9 cellular contexts compared by ENCODE assay signal in the genomic region with DNA sequence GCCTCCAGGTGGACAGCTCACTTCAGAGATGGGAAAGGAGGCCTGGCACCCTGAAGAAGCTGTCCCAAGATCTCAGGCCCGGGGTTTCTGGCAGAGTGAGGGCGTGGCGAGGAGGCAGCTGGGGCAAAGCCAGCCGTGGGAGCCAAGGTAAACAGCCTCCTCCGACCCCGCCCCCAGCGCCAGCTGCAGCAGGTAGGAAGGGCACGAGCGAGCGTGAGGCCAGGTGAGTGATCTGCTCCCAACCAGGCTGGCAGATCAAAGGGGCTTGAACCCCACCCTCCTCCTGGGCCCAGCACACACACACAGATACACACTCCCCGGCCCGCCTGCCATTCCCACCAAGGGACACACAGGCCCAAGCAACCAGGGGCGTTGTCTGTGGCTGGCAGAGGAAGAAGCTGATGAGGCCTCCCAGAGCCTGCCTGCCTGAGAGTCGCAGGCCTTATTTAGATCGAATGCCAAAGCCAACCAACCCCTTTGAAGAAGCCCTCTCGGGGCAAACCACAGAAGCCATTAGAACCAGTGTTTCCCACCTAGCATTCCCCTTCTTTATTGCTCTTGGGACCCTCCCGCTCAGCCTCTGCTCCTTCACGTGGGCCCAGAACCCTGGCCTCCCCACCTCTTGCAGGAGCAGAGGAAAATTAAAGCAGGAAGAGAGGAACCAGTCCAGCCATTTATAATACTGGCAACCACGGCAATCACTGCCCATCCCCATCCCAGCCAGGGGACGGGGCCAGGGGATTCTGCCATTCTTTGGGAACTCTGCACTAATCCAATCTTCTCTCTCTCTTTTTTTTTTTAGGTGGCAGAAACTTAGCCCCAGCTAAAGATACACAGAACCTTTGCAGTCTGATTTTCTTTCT. TPM values are rescaled to one million over a fixed set of nuclear protein-coding genes. Genes with fewer than 3 reads are reported as not detected.
DNase-seq lines count a peak whose midpoint lies in the region; ATAC-seq, FAIRE-seq and TF ChIP-seq lines count a peak whose summit lies in the region.
"Had no signal": no experiment of that assay in that cellular context is flagged by ENCODE, and none has a peak within 500 bp of the region (broad histone marks: within the 10 kb centered on the region; RNA-seq: fewer than 3 reads in every experiment).

No MANE protein-coding gene starts in this region.

- no peak overlapping the region for H3K23ac ChIP-seq in mesendoderm (ENCODE audit: low read length)

- peaks cover 25% of the 10 kb centered on the region for H3K27me3 ChIP-seq in astrocyte (ENCODE audit: insufficient read depth, low read length)
- no peaks in the 10 kb centered on the region for H3K27me3 ChIP-seq in mesendoderm (ENCODE audit: insufficient read depth, low read length, poor library complexity)

- H2AK5ac ChIP-seq in mesendoderm (ENCODE audit: low read length): no peak overlapping the region

- H3K4me3 Mint-ChIP-seq in astrocyte (ENCODE audit: unreplicated experiment): peak overlapping the region; percentile 92

- H3K4me2 ChIP-seq in astrocyte (ENCODE audit: low read length) (no peak overlapping the region), mesendoderm (ENCODE audit: low read length) (no peak overlapping the region)
- H3K4me2 ChIP-seq: KMS-11 had no signal

- H2AFZ ChIP-seq in astrocyte (ENCODE audit: low read depth, low read length): no peak overlapping the region

- H3K27ac Mint-ChIP-seq in astrocyte (ENCODE audit: unreplicated experiment): peak overlapping the region; percentile 47

- ATAC-seq in HG02852 (IDR thresholded peaks at IDR 0.05; ENCODE audit: unreplicated experiment) (no peak), HG03565 (IDR thresholded peaks at IDR 0.05; ENCODE audit: unreplicated experiment) (no peak)

- H3K4me1 Mint-ChIP-seq in astrocyte (ENCODE audit: low read depth, unreplicated experiment): peaks cover 24% of the 10 kb centered on the region

- in situ Hi-C loops in GM13976 (cut with MboI; ENCODE audit: low sequenced_read_pairs, unreplicated experiment): no loop called here

- TF ChIP-seq CTCF in C4-2B (conservative IDR thresholded peaks at IDR 0.05): no peak
- no peak for TF ChIP-seq CTCF in astrocyte (IDR thresholded peaks at IDR 0.05; ENCODE audit: insufficient read depth, low read depth, low read length)
- no peak for TF ChIP-seq CTCF in GM13976 (IDR thresholded peaks at IDR 0.05; ENCODE audit: borderline replicate concordance, control extremely low read depth, extremely low read depth, insufficient read depth, missing control alignments)

- H3K27me3 Mint-ChIP-seq in astrocyte (ENCODE audit: low read depth, unreplicated experiment): peaks cover 3% of the 10 kb centered on the region

- no peaks in the 10 kb centered on the region for H3K9me3 ChIP-seq in astrocyte (ENCODE audit: insufficient read depth, low read depth, low read length)

- no peak overlapping the region for H2BK5ac ChIP-seq in mesendoderm (ENCODE audit: low read length)

- H3K4me3 ChIP-seq in astrocyte (ENCODE audit: insufficient read depth, low read depth, low read length) (no peak overlapping the region), mesendoderm (ENCODE audit: low read length) (no peak overlapping the region)

- H3K4me1 ChIP-seq in astrocyte (ENCODE audit: insufficient read depth, low read length): peaks cover 27% of the 10 kb centered on the region
- H3K4me1 ChIP-seq in mesendoderm (ENCODE audit: control insufficient read depth, low read depth, low read length): peaks cover 8% of the 10 kb centered on the region

- H3K36me3 ChIP-seq in astrocyte (ENCODE audit: insufficient read depth, low read length): no peaks in the 10 kb centered on the region
- no peaks in the 10 kb centered on the region for H3K36me3 ChIP-seq in mesendoderm (ENCODE audit: control insufficient read depth, insufficient read depth, low read length)

- H3K79me2 ChIP-seq in astrocyte (ENCODE audit: insufficient read depth, low read length): no peaks in the 10 kb centered on the region
- no peaks in the 10 kb centered on the region for H3K79me2 ChIP-seq in mesendoderm (ENCODE audit: control insufficient read depth, insufficient read depth, low read length)

- WGBS in mesendoderm (ENCODE audit: extremely low coverage, insufficient coverage, low lambda C conversion rate): no CpG with 5 or more reads among the region's 20 CpGs

- H3K56ac ChIP-seq in mesendoderm (ENCODE audit: low read length): peak overlapping the region; percentile 25

- DNase-seq in NCI-H146 treated with DMSO at 0.1 percent for 48 hours (lab: John Stamatoyannopoulos, UW; ENCODE audit: unreplicated experiment) (peak; percentile 28), astrocyte (ENCODE audit: low read depth) (no peak), mesendoderm (no peak), GM13976 (ENCODE audit: low spot score) (no peak)
- DNase-seq in effector CD8-positive, alpha-beta T cell (lab: John Stamatoyannopoulos, UW): no peak

- no peaks in the 10 kb centered on the region for H3K9me3 Mint-ChIP-seq in astrocyte (ENCODE audit: unreplicated experiment)

- no peak overlapping the region for H4K5ac ChIP-seq in mesendoderm (ENCODE audit: low read length)

- no peak for FAIRE-seq in astrocyte (lab: Jason Lieb, UNC)

- H3K9ac ChIP-seq in astrocyte (ENCODE audit: low read length) (no peak overlapping the region), mesendoderm (ENCODE audit: low read length) (no peak overlapping the region)
- H3K9ac ChIP-seq: KMS-11 had no signal

- H2BK120ac ChIP-seq in mesendoderm (ENCODE audit: low read depth, low read length): no peak overlapping the region

- H3K27ac ChIP-seq in C4-2B: peak overlapping the region; percentile 91
- H3K27ac ChIP-seq in astrocyte (ENCODE audit: low read depth, low read length): no peak overlapping the region
- no peak overlapping the region for H3K27ac ChIP-seq in mesendoderm (ENCODE audit: low read depth, low read length)
- H3K27ac ChIP-seq: KMS-11 had no signal

- peaks cover 4% of the 10 kb centered on the region for H4K20me1 ChIP-seq in astrocyte (ENCODE audit: insufficient read depth, low read length)

- H3K4ac ChIP-seq in mesendoderm (ENCODE audit: low read depth, low read length): no peak overlapping the region

- no peak overlapping the region for H3K18ac ChIP-seq in mesendoderm (ENCODE audit: low read length)

- H4K8ac ChIP-seq in mesendoderm (ENCODE audit: low read depth, low read length): no peak overlapping the region

- peaks cover 3% of the 10 kb centered on the region for H3K79me1 ChIP-seq in mesendoderm (ENCODE audit: low read length)

- no peak overlapping the region for H2BK15ac ChIP-seq in mesendoderm (replicated peaks; ENCODE audit: low read depth)

- peaks cover 4% of the 10 kb centered on the region for H3K36me3 Mint-ChIP-seq in astrocyte (ENCODE audit: low read depth, unreplicated experiment)

RNA-seq across cellular contexts. Expression of gene PDGFB, which starts 5.0 kb away (rescaled TPM):
- total RNA-seq in astrocyte: 17.0 and 27.3 TPM in 2 replicates
- polyA plus RNA-seq in mesendoderm (2013, experiment 1 of 2): 3.6 TPM
- polyA plus RNA-seq in mesendoderm (2013, experiment 2 of 2): 3.7 TPM
